In the genomic region with DNA sequence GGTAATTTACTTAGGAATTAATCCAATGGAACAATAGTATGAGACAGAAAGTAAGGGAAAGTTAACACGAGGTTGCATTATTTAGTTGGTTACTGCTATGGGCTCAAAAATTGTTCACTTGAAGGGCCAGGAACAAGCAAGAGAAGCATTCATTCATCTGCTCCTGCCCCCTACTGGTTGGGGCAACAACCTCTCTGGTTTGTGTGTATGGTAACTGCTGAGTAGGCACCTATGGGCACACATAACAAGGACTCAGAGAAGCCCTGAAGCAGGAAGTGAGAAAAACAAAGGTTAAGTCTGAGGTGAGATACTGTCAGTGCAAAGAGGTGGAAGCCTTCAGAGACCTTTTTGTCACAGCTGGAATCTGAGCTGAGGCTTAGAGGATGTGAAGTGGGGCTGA, we compare ENCODE assay signal across 9 cellular contexts. TPM values are rescaled to one million over a fixed set of nuclear protein-coding genes. Genes with fewer than 3 reads are reported as not detected.
DNase-seq lines count a peak whose midpoint lies in the region; ATAC-seq and TF ChIP-seq lines count a peak whose summit lies in the region.
"Had no signal": no experiment of that assay in that cellular context is flagged by ENCODE, and none has a peak within 500 bp of the region (broad histone marks: within the 10 kb centered on the region; RNA-seq: fewer than 3 reads in every experiment).

No MANE protein-coding gene starts in this region.

- H3K9me3 Mint-ChIP-seq in activated CD4-positive, alpha-beta T cell treated with anti-CD3 and anti-CD28 coated beads for 36 hours (ENCODE audit: low read depth), result no peaks in the 10 kb centered on the region

- H3K9me2 ChIP-seq in hepatocyte (replicated peaks; ENCODE audit: insufficient read depth), result no peaks in the 10 kb centered on the region

- H3K27me3 Mint-ChIP-seq in activated CD4-positive, alpha-beta T cell treated with anti-CD3 and anti-CD28 coated beads for 36 hours, result peaks cover 6% of the 10 kb centered on the region

- H3K27ac ChIP-seq in hepatocyte, result no peak overlapping the region

- TF ChIP-seq CTCF in hepatocyte (IDR thresholded peaks at IDR 0.05; ENCODE audit: poor library complexity), result peak; percentile 12

- H4K20me1 ChIP-seq in hepatocyte (ENCODE audit: insufficient read depth, poor library complexity, severe bottlenecking), result no peaks in the 10 kb centered on the region

- 85% methylated on average over 1 of the region's 1 CpG for WGBS in hepatocyte (ENCODE audit: low lambda C conversion rate, missing lambda C conversion rate)

- no peak overlapping the region for H3K4me3 Mint-ChIP-seq in activated CD4-positive, alpha-beta T cell treated with anti-CD3 and anti-CD28 coated beads for 36 hours
- H3K4me3 Mint-ChIP-seq: activated naive CD8-positive, alpha-beta T cell had no signal

- DNase-seq in activated CD4-positive, alpha-beta T cell treated with anti-CD3 and anti-CD28 coated beads for 36 hours, result peak; percentile 70
- no peak for DNase-seq in activated CD4-positive, alpha-beta T cell treated with anti-CD3 and anti-CD28 coated beads for 1 hour
- DNase-seq in SW480 (ENCODE audit: low spot score) (peak; percentile 17), hepatocyte (ENCODE audit: low spot score) (no peak), LoVo (ENCODE audit: low spot score) (no peak), AG08395 (ENCODE audit: low spot score) (no peak), NCI-H446 treated with DMSO at 0.1 percent for 48 hours (lab: John Stamatoyannopoulos, UW) (no peak)

- no peak overlapping the region for H3K4me2 ChIP-seq in hepatocyte

- H3K79me2 ChIP-seq in hepatocyte, result no peaks in the 10 kb centered on the region

- H2AFZ ChIP-seq in hepatocyte, result no peak overlapping the region

- peak; percentile 91 for ATAC-seq in activated CD4-positive, alpha-beta T cell treated with anti-CD3 and anti-CD28 coated beads for 36 hours
- peak; percentile 47 for ATAC-seq in HG02623 (IDR thresholded peaks at IDR 0.05; ENCODE audit: unreplicated experiment)

- peak overlapping the region; percentile 52 for H3K27ac Mint-ChIP-seq in activated CD4-positive, alpha-beta T cell treated with anti-CD3 and anti-CD28 coated beads for 36 hours
- H3K27ac Mint-ChIP-seq: activated naive CD8-positive, alpha-beta T cell had no signal

- no peaks in the 10 kb centered on the region for H3K36me3 ChIP-seq in hepatocyte (replicated peaks; ENCODE audit: insufficient read depth, low read depth)

- no peaks in the 10 kb centered on the region for H3K27me3 ChIP-seq in hepatocyte

- intact Hi-C loops in activated CD4-positive, alpha-beta T cell treated with anti-CD3 and anti-CD28 coated beads for 36 hours (cut with DNase I, micrococcal nuclease), result loop anchor here in 1 of 2 experiments (5.0 kb wide), 1 partner anchor 247 kb away; no protein-coding TSS in a partner anchor

- H3K9me3 ChIP-seq in hepatocyte (ENCODE audit: low read depth), result no peaks in the 10 kb centered on the region

- POLR2A ChIA-PET in activated CD4-positive, alpha-beta T cell treated with anti-CD3 and anti-CD28 coated beads for 36 hours (lab: Charles Lee), result no interaction called here

- no peaks in the 10 kb centered on the region for H3K36me3 Mint-ChIP-seq in activated CD4-positive, alpha-beta T cell treated with anti-CD3 and anti-CD28 coated beads for 36 hours (ENCODE audit: low read depth)
- H3K36me3 Mint-ChIP-seq: activated naive CD8-positive, alpha-beta T cell had no signal

- H3K4me1 Mint-ChIP-seq in activated CD4-positive, alpha-beta T cell treated with anti-CD3 and anti-CD28 coated beads for 36 hours, result peaks cover 5% of the 10 kb centered on the region

- CTCF ChIA-PET in activated CD4-positive, alpha-beta T cell treated with anti-CD3 and anti-CD28 coated beads for 36 hours (lab: Charles Lee), result interaction anchor here (0.5 to 1.5 kb wide), 3 partner anchors 163 to 231 kb away, joined by 3 to 5 read pairs (median 3); no protein-coding TSS in a partner anchor

- no peaks in the 10 kb centered on the region for H3K4me1 ChIP-seq in hepatocyte (ENCODE audit: insufficient read depth)

- no peak overlapping the region for H3K4me3 ChIP-seq in hepatocyte

RNA-seq across cellular contexts. Expression of a gene that starts 34.4 kb away (rescaled TPM):
- 10 to 100 TPM; 11.7 to 18.2 TPM for total RNA-seq in activated CD4-positive, alpha-beta T cell treated with anti-CD3 and anti-CD28 coated beads for 36 hours
- 25.9 and 29.6 TPM in 2 replicates for total RNA-seq in hepatocyte
- 7.5 and 8.2 TPM in 2 replicates for polyA plus RNA-seq in hepatocyte

Comparison
In these comparisons a context has a peak if more than half of its experiments do, and no peak if none do; other contexts are left out.
1. DNase-seq: peak in activated CD4-positive, alpha-beta T cell treated with anti-CD3 and anti-CD28 coated beads for 36 hours (single experiment) and SW480 (single experiment); none in activated CD4-positive, alpha-beta T cell treated with anti-CD3 and anti-CD28 coated beads for 1 hour (single experiment), hepatocyte (single experiment), LoVo (single experiment), AG08395 (single experiment) and NCI-H446 treated with DMSO at 0.1 percent for 48 hours (single experiment).